ENCODE assay signal across 1 cellular context in the genomic region with DNA sequence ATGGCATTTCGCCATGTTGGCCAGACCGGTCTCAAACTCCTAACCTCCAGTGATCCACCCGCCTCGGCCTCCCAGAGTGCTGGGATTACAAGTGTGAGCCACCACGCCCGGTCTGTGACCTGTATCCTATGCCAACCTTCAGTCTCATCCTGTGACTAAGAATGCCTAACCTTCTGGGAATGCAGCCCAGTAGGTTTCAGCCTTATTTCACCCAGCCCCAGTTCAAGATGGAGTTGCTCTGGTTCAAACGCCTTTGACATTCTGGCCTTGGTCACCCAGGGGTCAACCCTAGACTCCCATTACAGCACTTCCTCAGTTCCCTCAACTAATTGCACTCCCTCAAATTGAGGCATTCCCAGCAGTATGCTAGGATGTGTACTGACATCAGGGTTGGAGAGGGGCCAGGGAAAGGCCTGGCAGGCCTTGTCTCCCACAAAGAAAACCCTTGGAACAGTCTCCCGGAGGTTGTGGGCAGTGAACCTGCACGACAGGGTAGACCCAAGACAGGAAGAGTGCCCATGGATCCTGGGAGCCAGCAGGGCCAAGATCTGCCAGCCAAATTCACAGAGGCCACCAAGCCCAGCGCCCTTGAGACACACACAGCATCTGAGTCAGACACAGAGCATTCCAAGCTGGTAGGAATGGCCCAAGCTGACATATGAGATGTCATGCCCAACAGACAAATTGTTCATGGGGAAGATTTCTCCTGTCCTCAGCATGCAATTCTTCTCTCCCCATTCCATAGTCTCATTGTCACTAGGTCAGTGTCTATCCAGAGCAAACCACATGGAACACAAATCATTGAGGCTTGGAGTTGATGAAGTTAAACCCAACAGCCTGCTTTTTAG.
TF ChIP-seq lines count a peak whose summit lies in the region.

No MANE protein-coding gene starts in this region.

TF ChIP-seq in A549, 52 proteins besides CTCF, POLR2A, EP300 and RAD21 (continued from another document):
- TF ChIP-seq, protein P1, sequence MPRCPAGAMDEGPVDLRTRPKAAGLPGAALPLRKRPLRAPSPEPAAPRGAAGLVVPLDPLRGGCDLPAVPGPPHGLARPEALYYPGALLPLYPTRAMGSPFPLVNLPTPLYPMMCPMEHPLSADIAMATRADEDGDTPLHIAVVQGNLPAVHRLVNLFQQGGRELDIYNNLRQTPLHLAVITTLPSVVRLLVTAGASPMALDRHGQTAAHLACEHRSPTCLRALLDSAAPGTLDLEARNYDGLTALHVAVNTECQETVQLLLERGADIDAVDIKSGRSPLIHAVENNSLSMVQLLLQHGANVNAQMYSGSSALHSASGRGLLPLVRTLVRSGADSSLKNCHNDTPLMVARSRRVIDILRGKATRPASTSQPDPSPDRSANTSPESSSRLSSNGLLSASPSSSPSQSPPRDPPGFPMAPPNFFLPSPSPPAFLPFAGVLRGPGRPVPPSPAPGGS (IDR thresholded peaks at IDR 0.05): no peak
- TF ChIP-seq, protein P2, sequence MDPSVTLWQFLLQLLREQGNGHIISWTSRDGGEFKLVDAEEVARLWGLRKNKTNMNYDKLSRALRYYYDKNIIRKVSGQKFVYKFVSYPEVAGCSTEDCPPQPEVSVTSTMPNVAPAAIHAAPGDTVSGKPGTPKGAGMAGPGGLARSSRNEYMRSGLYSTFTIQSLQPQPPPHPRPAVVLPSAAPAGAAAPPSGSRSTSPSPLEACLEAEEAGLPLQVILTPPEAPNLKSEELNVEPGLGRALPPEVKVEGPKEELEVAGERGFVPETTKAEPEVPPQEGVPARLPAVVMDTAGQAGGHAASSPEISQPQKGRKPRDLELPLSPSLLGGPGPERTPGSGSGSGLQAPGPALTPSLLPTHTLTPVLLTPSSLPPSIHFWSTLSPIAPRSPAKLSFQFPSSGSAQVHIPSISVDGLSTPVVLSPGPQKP (IDR thresholded peaks at IDR 0.05; ENCODE audit: low read depth, low read length): no peak
- peak; percentile 72; the same call in 1 of the 2 replicates for TF ChIP-seq FOXS1 (CRISPR knock-in tag; IDR thresholded peaks at IDR 0.05)
- peak; percentile 78 for TF ChIP-seq NPAS2 (CRISPR knock-in tag; IDR thresholded peaks at IDR 0.05; ENCODE audit: borderline replicate concordance)
- TF ChIP-seq MYC (IDR thresholded peaks at IDR 0.05; ENCODE audit: borderline replicate concordance, low read length): no peak
- no peak for TF ChIP-seq BHLHE40 (IDR thresholded peaks at IDR 0.05; ENCODE audit: low read depth, low read length)
- TF ChIP-seq RARB (CRISPR knock-in tag; IDR thresholded peaks at IDR 0.05): peak; percentile 93
- TF ChIP-seq MAFK (IDR thresholded peaks at IDR 0.05; ENCODE audit: partially characterized antibody): no peak
- TF ChIP-seq TP53 (CRISPR knock-in tag; IDR thresholded peaks at IDR 0.05): peak; percentile 76; the same call in 1 of the 2 replicates
- no peak for TF ChIP-seq ZNF302 (CRISPR knock-in tag; IDR thresholded peaks at IDR 0.05)
- no peak for TF ChIP-seq RNF2 (IDR thresholded peaks at IDR 0.05; ENCODE audit: borderline replicate concordance, low read depth)
- no peak for TF ChIP-seq RFX5 (IDR thresholded peaks at IDR 0.05)
- TF ChIP-seq, protein P3, sequence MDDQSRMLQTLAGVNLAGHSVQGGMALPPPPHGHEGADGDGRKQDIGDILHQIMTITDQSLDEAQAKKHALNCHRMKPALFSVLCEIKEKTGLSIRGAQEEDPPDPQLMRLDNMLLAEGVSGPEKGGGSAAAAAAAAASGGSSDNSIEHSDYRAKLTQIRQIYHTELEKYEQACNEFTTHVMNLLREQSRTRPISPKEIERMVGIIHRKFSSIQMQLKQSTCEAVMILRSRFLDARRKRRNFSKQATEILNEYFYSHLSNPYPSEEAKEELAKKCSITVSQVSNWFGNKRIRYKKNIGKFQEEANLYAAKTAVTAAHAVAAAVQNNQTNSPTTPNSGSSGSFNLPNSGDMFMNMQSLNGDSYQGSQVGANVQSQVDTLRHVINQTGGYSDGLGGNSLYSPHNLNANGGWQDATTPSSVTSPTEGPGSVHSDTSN (IDR thresholded peaks at IDR 0.05): no peak
- no peak for TF ChIP-seq KDM1A (IDR thresholded peaks at IDR 0.05; ENCODE audit: low read depth)
- no peak for TF ChIP-seq ESRRA (IDR thresholded peaks at IDR 0.05; ENCODE audit: borderline replicate concordance, low read length)
- TF ChIP-seq POLR2AphosphoS2 (conservative IDR thresholded peaks at IDR 0.05; ENCODE audit: low read length): no peak
- no peak for TF ChIP-seq NFE2L2 (conservative IDR thresholded peaks at IDR 0.05; ENCODE audit: low read length)
- no peak for TF ChIP-seq FOSL2 (IDR thresholded peaks at IDR 0.05)
- TF ChIP-seq FOSL2 (CRISPR knock-in tag; IDR thresholded peaks at IDR 0.05): peak; percentile 25; the same call in 1 of the 2 replicates
- no peak for TF ChIP-seq HDAC2 (IDR thresholded peaks at IDR 0.05)
- no peak for TF ChIP-seq ZC3H11A (IDR thresholded peaks at IDR 0.05)
- TF ChIP-seq NR3C1 (IDR thresholded peaks at IDR 0.05): no peak
- peak; percentile 79 for TF ChIP-seq ZSCAN20 (CRISPR knock-in tag; IDR thresholded peaks at IDR 0.05)
- TF ChIP-seq CBX2 (IDR thresholded peaks at IDR 0.05; ENCODE audit: borderline replicate concordance, low read depth): no peak
- TF ChIP-seq CBX8 (IDR thresholded peaks at IDR 0.05): no peak
- TF ChIP-seq, protein P4, sequence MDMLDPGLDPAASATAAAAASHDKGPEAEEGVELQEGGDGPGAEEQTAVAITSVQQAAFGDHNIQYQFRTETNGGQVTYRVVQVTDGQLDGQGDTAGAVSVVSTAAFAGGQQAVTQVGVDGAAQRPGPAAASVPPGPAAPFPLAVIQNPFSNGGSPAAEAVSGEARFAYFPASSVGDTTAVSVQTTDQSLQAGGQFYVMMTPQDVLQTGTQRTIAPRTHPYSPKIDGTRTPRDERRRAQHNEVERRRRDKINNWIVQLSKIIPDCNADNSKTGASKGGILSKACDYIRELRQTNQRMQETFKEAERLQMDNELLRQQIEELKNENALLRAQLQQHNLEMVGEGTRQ (IDR thresholded peaks at IDR 0.05): no peak
- TF ChIP-seq CHD4 (IDR thresholded peaks at IDR 0.05; ENCODE audit: borderline replicate concordance): no peak
- peak; percentile 75 for TF ChIP-seq HOXA7 (CRISPR knock-in tag; IDR thresholded peaks at IDR 0.05)
- no peak for TF ChIP-seq KDM5A (IDR thresholded peaks at IDR 0.05)
- peak; percentile 91 for TF ChIP-seq EHF (CRISPR knock-in tag; IDR thresholded peaks at IDR 0.05)
- TF ChIP-seq HOXB13 (CRISPR knock-in tag; IDR thresholded peaks at IDR 0.05; ENCODE audit: low read depth): peak; percentile 98
- TF ChIP-seq, protein P5, sequence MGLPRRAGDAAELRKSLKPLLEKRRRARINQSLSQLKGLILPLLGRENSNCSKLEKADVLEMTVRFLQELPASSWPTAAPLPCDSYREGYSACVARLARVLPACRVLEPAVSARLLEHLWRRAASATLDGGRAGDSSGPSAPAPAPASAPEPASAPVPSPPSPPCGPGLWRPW (IDR thresholded peaks at IDR 0.05): no peak
- peak; percentile 96 for TF ChIP-seq HEYL (CRISPR knock-in tag; IDR thresholded peaks at IDR 0.05)
